1 cellular context compared by ENCODE assay signal in genomic region chr10:119103687-119104652, GRCh38.
TF ChIP-seq lines count a peak whose summit lies in the region.

Gene DENND10, plus strand, starts transcription at chr10:119104113. Its CDS starts 30 bp downstream, at chr10:119104143.

TF ChIP-seq in HepG2, 621 proteins besides CTCF, POLR2A, EP300 and RAD21 (continued from another document and continues in another):
- TF ChIP-seq NR2F6 (IDR thresholded peaks at IDR 0.05): no peak
- 0 out of 2 replicates have a peak, but pooled peaks have one; percentile 11 for TF ChIP-seq NR2F6 (CRISPR knock-in tag; IDR thresholded peaks at IDR 0.05)
- TF ChIP-seq ZMAT3 (CRISPR knock-in tag; conservative IDR thresholded peaks at IDR 0.05): peak; percentile 62; the same call in 1 of the 2 replicates
- TF ChIP-seq ZNF136 (CRISPR knock-in tag; IDR thresholded peaks at IDR 0.05; ENCODE audit: low read depth): no peak
- no peak for TF ChIP-seq NR1H2 (CRISPR knock-in tag; IDR thresholded peaks at IDR 0.05; ENCODE audit: borderline replicate concordance, low read depth)
- peak; percentile 91 for TF ChIP-seq ZFX (CRISPR knock-in tag; IDR thresholded peaks at IDR 0.05; ENCODE audit: low read depth)
- peak; percentile 29 for TF ChIP-seq AGO2 (optimal IDR thresholded peaks at IDR 0.05; ENCODE audit: low read depth, low read length)
- TF ChIP-seq TP53 (CRISPR knock-in tag; conservative IDR thresholded peaks at IDR 0.05): no peak
- TF ChIP-seq ZNF446 (CRISPR knock-in tag; IDR thresholded peaks at IDR 0.05): no peak
- peak; percentile 18; the same call in 1 of the 2 replicates for TF ChIP-seq FOSL2 (CRISPR knock-in tag; IDR thresholded peaks at IDR 0.05)
- peak; percentile 53 for TF ChIP-seq HOXA3 (CRISPR knock-in tag; IDR thresholded peaks at IDR 0.05)
- peak; percentile 48; the same call in 1 of the 2 replicates for TF ChIP-seq ZSCAN31 (CRISPR knock-in tag; IDR thresholded peaks at IDR 0.05; ENCODE audit: low read depth)
- TF ChIP-seq MZF1 (CRISPR knock-in tag; IDR thresholded peaks at IDR 0.05; ENCODE audit: borderline replicate concordance): no peak
- 0 out of 2 replicates have a peak, but pooled peaks have one; percentile 41 for TF ChIP-seq BRD4 (CRISPR knock-in tag; IDR thresholded peaks at IDR 0.05)
- TF ChIP-seq ZSCAN20 (CRISPR knock-in tag; IDR thresholded peaks at IDR 0.05; ENCODE audit: borderline replicate concordance): peak; percentile 92
- no peak for TF ChIP-seq ZBTB2 (CRISPR knock-in tag; IDR thresholded peaks at IDR 0.05; ENCODE audit: low read depth)
- TF ChIP-seq, protein P1, sequence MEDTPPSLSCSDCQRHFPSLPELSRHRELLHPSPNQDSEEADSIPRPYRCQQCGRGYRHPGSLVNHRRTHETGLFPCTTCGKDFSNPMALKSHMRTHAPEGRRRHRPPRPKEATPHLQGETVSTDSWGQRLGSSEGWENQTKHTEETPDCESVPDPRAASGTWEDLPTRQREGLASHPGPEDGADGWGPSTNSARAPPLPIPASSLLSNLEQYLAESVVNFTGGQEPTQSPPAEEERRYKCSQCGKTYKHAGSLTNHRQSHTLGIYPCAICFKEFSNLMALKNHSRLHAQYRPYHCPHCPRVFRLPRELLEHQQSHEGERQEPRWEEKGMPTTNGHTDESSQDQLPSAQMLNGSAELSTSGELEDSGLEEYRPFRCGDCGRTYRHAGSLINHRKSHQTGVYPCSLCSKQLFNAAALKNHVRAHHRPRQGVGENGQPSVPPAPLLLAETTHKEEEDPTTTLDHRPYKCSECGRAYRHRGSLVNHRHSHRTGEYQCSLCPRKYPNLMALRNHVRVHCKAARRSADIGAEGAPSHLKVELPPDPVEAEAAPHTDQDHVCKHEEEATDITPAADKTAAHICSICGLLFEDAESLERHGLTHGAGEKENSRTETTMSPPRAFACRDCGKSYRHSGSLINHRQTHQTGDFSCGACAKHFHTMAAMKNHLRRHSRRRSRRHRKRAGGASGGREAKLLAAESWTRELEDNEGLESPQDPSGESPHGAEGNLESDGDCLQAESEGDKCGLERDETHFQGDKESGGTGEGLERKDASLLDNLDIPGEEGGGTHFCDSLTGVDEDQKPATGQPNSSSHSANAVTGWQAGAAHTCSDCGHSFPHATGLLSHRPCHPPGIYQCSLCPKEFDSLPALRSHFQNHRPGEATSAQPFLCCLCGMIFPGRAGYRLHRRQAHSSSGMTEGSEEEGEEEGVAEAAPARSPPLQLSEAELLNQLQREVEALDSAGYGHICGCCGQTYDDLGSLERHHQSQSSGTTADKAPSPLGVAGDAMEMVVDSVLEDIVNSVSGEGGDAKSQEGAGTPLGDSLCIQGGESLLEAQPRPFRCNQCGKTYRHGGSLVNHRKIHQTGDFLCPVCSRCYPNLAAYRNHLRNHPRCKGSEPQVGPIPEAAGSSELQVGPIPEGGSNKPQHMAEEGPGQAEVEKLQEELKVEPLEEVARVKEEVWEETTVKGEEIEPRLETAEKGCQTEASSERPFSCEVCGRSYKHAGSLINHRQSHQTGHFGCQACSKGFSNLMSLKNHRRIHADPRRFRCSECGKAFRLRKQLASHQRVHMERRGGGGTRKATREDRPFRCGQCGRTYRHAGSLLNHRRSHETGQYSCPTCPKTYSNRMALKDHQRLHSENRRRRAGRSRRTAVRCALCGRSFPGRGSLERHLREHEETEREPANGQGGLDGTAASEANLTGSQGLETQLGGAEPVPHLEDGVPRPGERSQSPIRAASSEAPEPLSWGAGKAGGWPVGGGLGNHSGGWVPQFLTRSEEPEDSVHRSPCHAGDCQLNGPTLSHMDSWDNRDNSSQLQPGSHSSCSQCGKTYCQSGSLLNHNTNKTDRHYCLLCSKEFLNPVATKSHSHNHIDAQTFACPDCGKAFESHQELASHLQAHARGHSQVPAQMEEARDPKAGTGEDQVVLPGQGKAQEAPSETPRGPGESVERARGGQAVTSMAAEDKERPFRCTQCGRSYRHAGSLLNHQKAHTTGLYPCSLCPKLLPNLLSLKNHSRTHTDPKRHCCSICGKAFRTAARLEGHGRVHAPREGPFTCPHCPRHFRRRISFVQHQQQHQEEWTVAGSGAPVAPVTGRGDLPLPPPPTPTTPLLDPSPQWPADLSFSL (CRISPR knock-in tag; IDR thresholded peaks at IDR 0.05): no peak
- peak; percentile 81 for TF ChIP-seq TAF1 (CRISPR knock-in tag; IDR thresholded peaks at IDR 0.05)
- TF ChIP-seq ZNF3 (CRISPR knock-in tag; IDR thresholded peaks at IDR 0.05): no peak
- no peak for TF ChIP-seq ELF1 (CRISPR knock-in tag; IDR thresholded peaks at IDR 0.05)
- TF ChIP-seq, protein P2, sequence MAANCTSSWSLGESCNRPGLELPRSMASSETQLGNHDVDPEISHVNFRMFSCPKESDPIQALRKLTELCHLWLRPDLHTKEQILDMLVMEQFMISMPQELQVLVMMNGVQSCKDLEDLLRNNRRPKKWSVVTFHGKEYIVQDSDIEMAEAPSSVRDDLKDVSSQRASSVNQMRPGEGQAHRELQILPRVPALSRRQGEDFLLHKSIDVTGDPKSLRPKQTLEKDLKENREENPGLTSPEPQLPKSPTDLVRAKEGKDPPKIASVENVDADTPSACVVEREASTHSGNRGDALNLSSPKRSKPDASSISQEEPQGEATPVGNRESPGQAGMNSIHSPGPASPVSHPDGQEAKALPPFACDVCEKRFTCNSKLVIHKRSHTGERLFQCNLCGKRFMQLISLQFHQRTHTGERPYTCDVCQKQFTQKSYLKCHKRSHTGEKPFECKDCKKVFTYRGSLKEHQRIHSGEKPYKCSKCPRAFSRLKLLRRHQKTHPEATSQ (CRISPR knock-in tag; IDR thresholded peaks at IDR 0.05; ENCODE audit: borderline replicate concordance): no peak
- TF ChIP-seq EEA1 (CRISPR knock-in tag; IDR thresholded peaks at IDR 0.05; ENCODE audit: borderline replicate concordance): no peak
- TF ChIP-seq ZSCAN12 (CRISPR knock-in tag; IDR thresholded peaks at IDR 0.05): peak; percentile 74; the same call in 1 of the 2 replicates
- no peak; the same call in 1 of the 2 replicates for TF ChIP-seq ZNF558 (CRISPR knock-in tag; IDR thresholded peaks at IDR 0.05; ENCODE audit: borderline replicate concordance)
- TF ChIP-seq PHB2 (IDR thresholded peaks at IDR 0.05; ENCODE audit: partially characterized antibody): no peak
- TF ChIP-seq NR2F2 (IDR thresholded peaks at IDR 0.05; ENCODE audit: borderline replicate concordance, low read depth): no peak
- TF ChIP-seq GABPA (IDR thresholded peaks at IDR 0.05; ENCODE audit: low read depth, low read length): no peak
- TF ChIP-seq GABPA (CRISPR knock-in tag; IDR thresholded peaks at IDR 0.05; ENCODE audit: low read depth): no peak
- TF ChIP-seq DR1 (CRISPR knock-in tag; IDR thresholded peaks at IDR 0.05): no peak
- TF ChIP-seq HNRNPL (IDR thresholded peaks at IDR 0.05; ENCODE audit: low read depth, low read length): no peak
- TF ChIP-seq SMARCC2 (IDR thresholded peaks at IDR 0.05): no peak
- TF ChIP-seq ZKSCAN5 (CRISPR knock-in tag; IDR thresholded peaks at IDR 0.05): no peak
- 0 out of 2 replicates have a peak, but pooled peaks have one; percentile 30 for TF ChIP-seq MEIS1 (CRISPR knock-in tag; IDR thresholded peaks at IDR 0.05; ENCODE audit: borderline replicate concordance)
- no peak for TF ChIP-seq ZBTB7A (CRISPR knock-in tag; IDR thresholded peaks at IDR 0.05)
- TF ChIP-seq ZBTB21 (CRISPR knock-in tag; IDR thresholded peaks at IDR 0.05): no peak
- no peak for TF ChIP-seq CAMTA2 (CRISPR knock-in tag; IDR thresholded peaks at IDR 0.05; ENCODE audit: borderline replicate concordance)
- peak; percentile 24; the same call in 1 of the 2 replicates for TF ChIP-seq TBX2 (CRISPR knock-in tag; IDR thresholded peaks at IDR 0.05; ENCODE audit: borderline replicate concordance)
- TF ChIP-seq ZNF766 (CRISPR knock-in tag; IDR thresholded peaks at IDR 0.05; ENCODE audit: borderline replicate concordance): peak; percentile 20; the same call in 1 of the 2 replicates
- TF ChIP-seq HNF1B (CRISPR knock-in tag; IDR thresholded peaks at IDR 0.05): peak; percentile 37; the same call in 1 of the 2 replicates
- TF ChIP-seq SALL1 (CRISPR knock-in tag; IDR thresholded peaks at IDR 0.05): peak; percentile 41; the same call in 1 of the 2 replicates
- TF ChIP-seq ZSCAN9 (CRISPR knock-in tag; IDR thresholded peaks at IDR 0.05; ENCODE audit: borderline replicate concordance): 0 out of 2 replicates have a peak, but pooled peaks have one; percentile 48
- TF ChIP-seq, protein P3, sequence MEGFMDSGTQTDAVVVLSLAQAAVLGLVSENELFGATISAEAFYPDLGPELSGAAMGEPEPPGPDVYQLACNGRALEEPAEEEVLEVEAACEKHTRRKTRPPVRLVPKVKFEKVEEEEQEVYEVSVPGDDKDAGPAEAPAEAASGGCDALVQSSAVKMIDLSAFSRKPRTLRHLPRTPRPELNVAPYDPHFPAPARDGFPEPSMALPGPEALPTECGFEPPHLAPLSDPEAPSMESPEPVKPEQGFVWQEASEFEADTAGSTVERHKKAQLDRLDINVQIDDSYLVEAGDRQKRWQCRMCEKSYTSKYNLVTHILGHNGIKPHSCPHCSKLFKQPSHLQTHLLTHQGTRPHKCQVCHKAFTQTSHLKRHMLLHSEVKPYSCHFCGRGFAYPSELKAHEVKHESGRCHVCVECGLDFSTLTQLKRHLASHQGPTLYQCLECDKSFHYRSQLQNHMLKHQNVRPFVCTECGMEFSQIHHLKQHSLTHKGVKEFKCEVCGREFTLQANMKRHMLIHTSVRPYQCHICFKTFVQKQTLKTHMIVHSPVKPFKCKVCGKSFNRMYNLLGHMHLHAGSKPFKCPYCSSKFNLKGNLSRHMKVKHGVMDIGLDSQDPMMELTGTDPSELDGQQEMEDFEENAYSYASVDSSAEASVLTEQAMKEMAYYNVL (CRISPR knock-in tag; IDR thresholded peaks at IDR 0.05; ENCODE audit: borderline replicate concordance): no peak
- TF ChIP-seq ZFYVE20 (CRISPR knock-in tag; IDR thresholded peaks at IDR 0.05; ENCODE audit: borderline replicate concordance, low read depth): no peak
- TF ChIP-seq, protein P4, sequence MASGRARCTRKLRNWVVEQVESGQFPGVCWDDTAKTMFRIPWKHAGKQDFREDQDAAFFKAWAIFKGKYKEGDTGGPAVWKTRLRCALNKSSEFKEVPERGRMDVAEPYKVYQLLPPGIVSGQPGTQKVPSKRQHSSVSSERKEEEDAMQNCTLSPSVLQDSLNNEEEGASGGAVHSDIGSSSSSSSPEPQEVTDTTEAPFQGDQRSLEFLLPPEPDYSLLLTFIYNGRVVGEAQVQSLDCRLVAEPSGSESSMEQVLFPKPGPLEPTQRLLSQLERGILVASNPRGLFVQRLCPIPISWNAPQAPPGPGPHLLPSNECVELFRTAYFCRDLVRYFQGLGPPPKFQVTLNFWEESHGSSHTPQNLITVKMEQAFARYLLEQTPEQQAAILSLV (CRISPR knock-in tag; IDR thresholded peaks at IDR 0.05; ENCODE audit: borderline replicate concordance): peak; percentile 71; the same call in 1 of the 2 replicates
- no peak for TF ChIP-seq MTA1 (CRISPR knock-in tag; IDR thresholded peaks at IDR 0.05; ENCODE audit: borderline replicate concordance)
- peak; percentile 13; the same call in 1 of the 2 replicates for TF ChIP-seq CCDC6 (CRISPR knock-in tag; IDR thresholded peaks at IDR 0.05)
- no peak for TF ChIP-seq ZNF143 (CRISPR knock-in tag; IDR thresholded peaks at IDR 0.05)
- no peak for TF ChIP-seq BCL6 (CRISPR knock-in tag; IDR thresholded peaks at IDR 0.05)
- TF ChIP-seq, protein P5, sequence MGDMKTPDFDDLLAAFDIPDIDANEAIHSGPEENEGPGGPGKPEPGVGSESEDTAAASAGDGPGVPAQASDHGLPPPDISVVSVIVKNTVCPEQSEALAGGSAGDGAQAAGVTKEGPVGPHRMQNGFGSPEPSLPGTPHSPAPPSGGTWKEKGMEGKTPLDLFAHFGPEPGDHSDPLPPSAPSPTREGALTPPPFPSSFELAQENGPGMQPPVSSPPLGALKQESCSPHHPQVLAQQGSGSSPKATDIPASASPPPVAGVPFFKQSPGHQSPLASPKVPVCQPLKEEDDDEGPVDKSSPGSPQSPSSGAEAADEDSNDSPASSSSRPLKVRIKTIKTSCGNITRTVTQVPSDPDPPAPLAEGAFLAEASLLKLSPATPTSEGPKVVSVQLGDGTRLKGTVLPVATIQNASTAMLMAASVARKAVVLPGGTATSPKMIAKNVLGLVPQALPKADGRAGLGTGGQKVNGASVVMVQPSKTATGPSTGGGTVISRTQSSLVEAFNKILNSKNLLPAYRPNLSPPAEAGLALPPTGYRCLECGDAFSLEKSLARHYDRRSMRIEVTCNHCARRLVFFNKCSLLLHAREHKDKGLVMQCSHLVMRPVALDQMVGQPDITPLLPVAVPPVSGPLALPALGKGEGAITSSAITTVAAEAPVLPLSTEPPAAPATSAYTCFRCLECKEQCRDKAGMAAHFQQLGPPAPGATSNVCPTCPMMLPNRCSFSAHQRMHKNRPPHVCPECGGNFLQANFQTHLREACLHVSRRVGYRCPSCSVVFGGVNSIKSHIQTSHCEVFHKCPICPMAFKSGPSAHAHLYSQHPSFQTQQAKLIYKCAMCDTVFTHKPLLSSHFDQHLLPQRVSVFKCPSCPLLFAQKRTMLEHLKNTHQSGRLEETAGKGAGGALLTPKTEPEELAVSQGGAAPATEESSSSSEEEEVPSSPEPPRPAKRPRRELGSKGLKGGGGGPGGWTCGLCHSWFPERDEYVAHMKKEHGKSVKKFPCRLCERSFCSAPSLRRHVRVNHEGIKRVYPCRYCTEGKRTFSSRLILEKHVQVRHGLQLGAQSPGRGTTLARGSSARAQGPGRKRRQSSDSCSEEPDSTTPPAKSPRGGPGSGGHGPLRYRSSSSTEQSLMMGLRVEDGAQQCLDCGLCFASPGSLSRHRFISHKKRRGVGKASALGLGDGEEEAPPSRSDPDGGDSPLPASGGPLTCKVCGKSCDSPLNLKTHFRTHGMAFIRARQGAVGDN (CRISPR knock-in tag; IDR thresholded peaks at IDR 0.05): peak; percentile 76
- TF ChIP-seq AHR (CRISPR knock-in tag; IDR thresholded peaks at IDR 0.05): 0 out of 2 replicates have a peak, but pooled peaks have one; percentile 54
- TF ChIP-seq ZNF17 (CRISPR knock-in tag; IDR thresholded peaks at IDR 0.05): no peak
